In genomic region chr11:64558065-64558745, GRCh38 we compare ENCODE assay signal across 1 cellular context.
TF ChIP-seq lines count a peak whose summit lies in the region.

No MANE protein-coding gene starts in this region.

TF ChIP-seq in GM23338, 12 proteins besides CTCF, POLR2A, EP300 and RAD21 (continued from another document):
- no peak for TF ChIP-seq REST (IDR thresholded peaks at IDR 0.05; ENCODE audit: unreplicated experiment)
